ENCODE assay signal across 7 cellular contexts in genomic region chr14:51219473-51220448, GRCh38. TPM values are rescaled to one million over a fixed set of nuclear protein-coding genes. Genes with fewer than 3 reads are reported as not detected.
DNase-seq lines count a peak whose midpoint lies in the region; ATAC-seq and TF ChIP-seq lines count a peak whose summit lies in the region.

No MANE protein-coding gene starts in this region.

- no peaks in the 10 kb centered on the region for H3K4me1 ChIP-seq in mucosa of descending colon (ENCODE audit: low read depth)

- H3K4me3 Mint-ChIP-seq in MCF 10A (ENCODE audit: unreplicated experiment): no peak overlapping the region

- H3K27me3 Mint-ChIP-seq in MCF 10A (ENCODE audit: insufficient read depth, unreplicated experiment): no peaks in the 10 kb centered on the region

- intact Hi-C loops in MCF 10A (cut with micrococcal nuclease): loop anchor here (1.0 kb wide), 3 partner anchors 62 to 264 kb away; no protein-coding TSS in a partner anchor
- intact Hi-C loops in mucosa of descending colon (cut with DNase I, micrococcal nuclease): loop anchor here in 1 of 2 donors (10.0 kb wide), 2 partner anchors 125 to 265 kb away; partner anchors contain the start of gene TRIM9

- ATAC-seq in mucosa of descending colon: no peak
- no peak for ATAC-seq in GM21367 (IDR thresholded peaks at IDR 0.05; ENCODE audit: unreplicated experiment)
- no peak for ATAC-seq in activated naive CD4-positive, alpha-beta T cell treated with anti-CD3 and anti-CD28 coated beads, Interleukin-2, amount 50 U/mL, for 72 hours
- ATAC-seq in GM21447 (IDR thresholded peaks at IDR 0.05; ENCODE audit: unreplicated experiment): no peak

- CTCF ChIA-PET in MCF 10A (lab: Yijun Ruan, JAX): interaction anchor here (0.6 to 3.2 kb wide), 30 partner anchors 9 to 560 kb away, joined by 3 to 38 read pairs (median 5); partner anchors contain the start of genes PYGL, TMX1 and TRIM9

- H3K9me3 ChIP-seq in mucosa of descending colon: no peaks in the 10 kb centered on the region

- H3K4me1 Mint-ChIP-seq in MCF 10A (ENCODE audit: insufficient read depth, unreplicated experiment): no peaks in the 10 kb centered on the region

- H3K36me3 ChIP-seq in mucosa of descending colon (ENCODE audit: low read depth): no peaks in the 10 kb centered on the region

- no peaks in the 10 kb centered on the region for H3K9me3 Mint-ChIP-seq in MCF 10A (ENCODE audit: unreplicated experiment)
- H3K9me3 Mint-ChIP-seq in activated naive CD4-positive, alpha-beta T cell treated with anti-CD3 and anti-CD28 coated beads, Interleukin-2, amount 50 U/mL, for 72 hours: no peaks in the 10 kb centered on the region

- no peak overlapping the region for H3K27ac Mint-ChIP-seq in MCF 10A (ENCODE audit: low read depth, unreplicated experiment)
- no peak overlapping the region for H3K27ac Mint-ChIP-seq in activated naive CD4-positive, alpha-beta T cell treated with anti-CD3 and anti-CD28 coated beads, Interleukin-2, amount 50 U/mL, for 72 hours

- DNase-seq in GM12864 (ENCODE audit: low read depth) (no peak), NCI-H2029 treated with DMSO at 0.1 percent for 48 hours (lab: John Stamatoyannopoulos, UW) (peak; percentile 83), MCF 10A (ENCODE audit: unreplicated experiment) (peak; percentile 47), mucosa of descending colon (peak in 1 of 3 donors; percentile 48)
- no peak for DNase-seq in activated naive CD4-positive, alpha-beta T cell treated with anti-CD3 and anti-CD28 coated beads, Interleukin-2, amount 50 U/mL, for 72 hours (ENCODE audit: low spot score in 2 of 2)

- POLR2A ChIA-PET in MCF 10A (lab: Yijun Ruan, JAX): interaction anchor here (0.9 to 1.9 kb wide), 2 partner anchors 21 to 264 kb away, joined by 4 to 8 read pairs; partner anchors contain the start of gene TMX1

- H3K36me3 Mint-ChIP-seq in MCF 10A (ENCODE audit: insufficient read depth, unreplicated experiment): no peaks in the 10 kb centered on the region
- H3K36me3 Mint-ChIP-seq in activated naive CD4-positive, alpha-beta T cell treated with anti-CD3 and anti-CD28 coated beads, Interleukin-2, amount 50 U/mL, for 72 hours: peaks cover 0 to 5% of the 10 kb centered on the region in 2 donors

- BruUV-seq in MCF 10A (replicated peaks; lab: Mats Ljungman, UMichigan): no TSS peak

- peak; percentile 49 for TF ChIP-seq CTCF in GM12864 (IDR thresholded peaks at IDR 0.05; ENCODE audit: low read depth, low read length, missing control alignments)
- peak; percentile 41 for TF ChIP-seq CTCF in MCF 10A (IDR thresholded peaks at IDR 0.05; ENCODE audit: unreplicated experiment)
- peak; percentile 24 for TF ChIP-seq CTCF in mucosa of descending colon (IDR thresholded peaks at IDR 0.05)

- H3K4me3 ChIP-seq in GM12864 (ENCODE audit: low read depth, low read length) (no peak overlapping the region), mucosa of descending colon (no peak overlapping the region)

RNA-seq across cellular contexts. Expression of gene TMX1, which starts 20.3 kb away (rescaled TPM):
- total RNA-seq in MCF 10A (2022) (31.9 and 35.0 TPM in 2 replicates), mucosa of descending colon (10 to 100 TPM; 29.9 to 31.9 (median 30.1) TPM)
- 10 to 100 TPM; 41.8 to 46.9 TPM for total RNA-seq in activated naive CD4-positive, alpha-beta T cell treated with anti-CD3 and anti-CD28 coated beads, Interleukin-2, amount 50 U/mL, for 72 hours

Comparison
In these comparisons a context has a peak if more than half of its experiments do, and no peak if none do; other contexts are left out.
1. DNase-seq: peak in NCI-H2029 treated with DMSO at 0.1 percent for 48 hours (single experiment) and MCF 10A (single experiment); none in GM12864 (single experiment) and activated naive CD4-positive, alpha-beta T cell treated with anti-CD3 and anti-CD28 coated beads, Interleukin-2, amount 50 U/mL, for 72 hours (0 of 2).
2. Peak in every context shown above with its lines, with median percentiles within 50 percentile points of each other: CTCF ChIP-seq.